In genomic region chr15:53114960-53115359, GRCh38 we compare ENCODE assay signal across 21 cellular contexts.
DNase-seq lines count a peak whose midpoint lies in the region; TF ChIP-seq lines count a peak whose summit lies in the region.
"Had no signal": no experiment of that assay in that cellular context is flagged by ENCODE, and none has a peak within 500 bp of the region (broad histone marks: within the 10 kb centered on the region; RNA-seq: fewer than 3 reads in every experiment).

No MANE protein-coding gene starts in this region.

- peak; percentile 6 to 54 for TF ChIP-seq RAD21 in liver (IDR thresholded peaks at IDR 0.05)

- H3K4me3 Mint-ChIP-seq in MCF 10A (ENCODE audit: unreplicated experiment) = no peak overlapping the region
- no peak overlapping the region for H3K4me3 Mint-ChIP-seq in immature natural killer cell
- H3K4me3 Mint-ChIP-seq: CD8-positive, alpha-beta T cell had no signal

- H3K27ac ChIP-seq in colonic mucosa (peak overlapping the region; percentile 81), liver (ENCODE audit: low read depth in 1 of 2, low read length in 2 of 2) (no peak overlapping the region), rectal smooth muscle tissue (ENCODE audit: low read depth, low read length) (no peak overlapping the region)
- H3K27ac ChIP-seq: PC-9, SJSA1 had no signal

- H3K9me3 Mint-ChIP-seq in MCF 10A (ENCODE audit: unreplicated experiment) (peaks cover 12% of the 10 kb centered on the region), immature natural killer cell (peaks cover 0 to 10% (median 2%) of the 10 kb centered on the region in 6 donors)
- H3K9me3 Mint-ChIP-seq: CD8-positive, alpha-beta T cell had no signal

- H3K9ac ChIP-seq in colonic mucosa (ENCODE audit: low read depth in 2 of 2, low read length in 2 of 2) (peak overlapping the region in 1 of 2 donors; percentile 56), liver (ENCODE audit: low read depth in 1 of 2, low read length in 2 of 2) (no peak overlapping the region), rectal smooth muscle tissue (ENCODE audit: low read length) (no peak overlapping the region)

- H3K27me3 ChIP-seq in colonic mucosa (no peaks in the 10 kb centered on the region), liver (ENCODE audit: control insufficient read depth in 4 of 4, insufficient read depth in 4 of 4, low read length in 3 of 4) (no peaks in the 10 kb centered on the region), rectal smooth muscle tissue (ENCODE audit: control insufficient read depth, insufficient read depth, low read length) (no peaks in the 10 kb centered on the region), HAP-1 (ENCODE audit: low read depth) (no peaks in the 10 kb centered on the region)
- H3K27me3 ChIP-seq: SJSA1 had no signal

- TF ChIP-seq CTCF in colonic mucosa (IDR thresholded peaks at IDR 0.05) (peak; percentile 14), liver (IDR thresholded peaks at IDR 0.05; ENCODE audit: low read depth, low read length, missing input control) (no peak), MCF 10A (IDR thresholded peaks at IDR 0.05; ENCODE audit: unreplicated experiment) (no peak)

- peak; percentile 55 for DNase-seq in DMS53 (lab: John Stamatoyannopoulos, UW)
- peak; percentile 49 for DNase-seq in colonic mucosa
- no peak for DNase-seq in NCI-H1930 (lab: John Stamatoyannopoulos, UW)
- no peak for DNase-seq in MCF 10A (ENCODE audit: unreplicated experiment)
- DNase-seq in HAP-1 (ENCODE audit: low spot score in 2 of 2) = no peak
- DNase-seq in immature natural killer cell = no peak
- DNase-seq: C1 segment of cervical spinal cord; CD8-positive, alpha-beta T cell; IMR-90; KG1; MM.1S; NCI-H2029 treated with DMSO at 0.1 percent for 48 hours; NCI-H446 treated with DMSO at 0.1 percent for 48 hours; NCI-H82; NK-92 treated with Interleukin-12 subunit alpha and Interleukin-12 subunit beta, amount 100 ng/mL, for 24 hours; PC-9; Right ventricle myocardium superior; RPMI8226 had no signal

- WGBS in liver = 58% methylated on average over 3 of the region's 3 CpGs

- H3K36me3 ChIP-seq in colonic mucosa (no peaks in the 10 kb centered on the region), liver (ENCODE audit: control insufficient read depth in 4 of 4, insufficient read depth in 3 of 4, low read depth in 1 of 4, low read length in 3 of 4) (no peaks in the 10 kb centered on the region), rectal smooth muscle tissue (ENCODE audit: control insufficient read depth, insufficient read depth, low read length) (no peaks in the 10 kb centered on the region), HAP-1 (replicated peaks) (no peaks in the 10 kb centered on the region)
- H3K36me3 ChIP-seq: SJSA1 had no signal

- no TSS peak for BruUV-seq in MCF 10A (replicated peaks; lab: Mats Ljungman, UMichigan)

- H3K4me3 ChIP-seq in colonic mucosa (peak overlapping the region; percentile 10), liver (ENCODE audit: low read depth in 1 of 3, low read length in 3 of 3) (no peak overlapping the region), rectal smooth muscle tissue (ENCODE audit: low read length) (peak overlapping the region; percentile 44), HAP-1 (no peak overlapping the region)
- H3K4me3 ChIP-seq: PC-9, SJSA1 had no signal

- POLR2A ChIA-PET in MCF 10A (lab: Yijun Ruan, JAX) = interaction anchor here (0.8 kb wide), 1 partner anchor 12 kb away, joined by 5 read pairs; no protein-coding TSS in a partner anchor

- CTCF ChIA-PET in MCF 10A (lab: Yijun Ruan, JAX) = no interaction called here

- H3K9me3 ChIP-seq in colonic mucosa (no peaks in the 10 kb centered on the region), liver (ENCODE audit: control insufficient read depth in 4 of 4, low read length in 3 of 4) (no peaks in the 10 kb centered on the region), HAP-1 (no peaks in the 10 kb centered on the region)
- H3K9me3 ChIP-seq: SJSA1 had no signal

- H3K4me1 ChIP-seq in colonic mucosa = no peaks in the 10 kb centered on the region
- no peaks in the 10 kb centered on the region for H3K4me1 ChIP-seq in liver (ENCODE audit: control insufficient read depth in 4 of 4, insufficient read depth in 4 of 4, low read length in 3 of 4)
- no peaks in the 10 kb centered on the region for H3K4me1 ChIP-seq in rectal smooth muscle tissue (ENCODE audit: control insufficient read depth, insufficient read depth, low read length)
- H3K4me1 ChIP-seq in HAP-1 = no peaks in the 10 kb centered on the region
- H3K4me1 ChIP-seq: SJSA1 had no signal

- intact Hi-C loops in colonic mucosa (cut with DNase I) = no loop called here
- intact Hi-C loops in MCF 10A (cut with micrococcal nuclease) = no loop called here

- H3K4me1 Mint-ChIP-seq in MCF 10A (ENCODE audit: insufficient read depth, unreplicated experiment) (no peaks in the 10 kb centered on the region), immature natural killer cell (no peaks in the 10 kb centered on the region)

- H3K27ac Mint-ChIP-seq in MCF 10A (ENCODE audit: low read depth, unreplicated experiment) = no peak overlapping the region
- H3K27ac Mint-ChIP-seq in immature natural killer cell = no peak overlapping the region
- H3K27ac Mint-ChIP-seq: CD8-positive, alpha-beta T cell had no signal

- H3K27me3 Mint-ChIP-seq in MCF 10A (ENCODE audit: insufficient read depth, unreplicated experiment) = no peaks in the 10 kb centered on the region
- no peaks in the 10 kb centered on the region for H3K27me3 Mint-ChIP-seq in immature natural killer cell (ENCODE audit: low read depth in 3 of 3)

- in situ Hi-C loops in HAP-1 (cut with MboI; ENCODE audit: low sequenced_read_pairs) = no loop called here

- no peaks in the 10 kb centered on the region for H3K36me3 Mint-ChIP-seq in MCF 10A (ENCODE audit: insufficient read depth, unreplicated experiment)
- no peaks in the 10 kb centered on the region for H3K36me3 Mint-ChIP-seq in immature natural killer cell
- H3K36me3 Mint-ChIP-seq: CD8-positive, alpha-beta T cell had no signal

TF ChIP-seq in liver, 16 proteins besides CTCF, POLR2A, EP300 and RAD21:
- no peak for TF ChIP-seq NR2F2 (IDR thresholded peaks at IDR 0.05)
- no peak for TF ChIP-seq ATF3 (IDR thresholded peaks at IDR 0.05)
- TF ChIP-seq FOXA1 (IDR thresholded peaks at IDR 0.05) = no peak
- TF ChIP-seq GABPA (IDR thresholded peaks at IDR 0.05 in 1 of 2, conservative IDR thresholded peaks at IDR 0.05 in 1 of 2) = no peak
- no peak for TF ChIP-seq TAF1 (conservative IDR thresholded peaks at IDR 0.05)
- TF ChIP-seq FOXA2 (IDR thresholded peaks at IDR 0.05) = no peak
- no peak for TF ChIP-seq MAX (IDR thresholded peaks at IDR 0.05)
- peak; percentile 71 to 82 for TF ChIP-seq HNF4A (conservative IDR thresholded peaks at IDR 0.05)
- no peak for TF ChIP-seq RXRA (IDR thresholded peaks at IDR 0.05)
- peak; percentile 62 for TF ChIP-seq SP1 (IDR thresholded peaks at IDR 0.05)
- no peak for TF ChIP-seq JUND (IDR thresholded peaks at IDR 0.05)
- no peak for TF ChIP-seq EGR1 (IDR thresholded peaks at IDR 0.05; ENCODE audit: low read depth in 2 of 2)
- no peak for TF ChIP-seq YY1 (IDR thresholded peaks at IDR 0.05)
- TF ChIP-seq ZBTB33 (IDR thresholded peaks at IDR 0.05) = no peak
- TF ChIP-seq REST (IDR thresholded peaks at IDR 0.05) = no peak
- TF ChIP-seq HNF4G (IDR thresholded peaks at IDR 0.05) = peak; percentile 65

Comparison
In these comparisons a context has a peak if more than half of its experiments do, and no peak if none do; other contexts are left out.
1. DNase-seq: peak in DMS53 (single experiment) and colonic mucosa (single experiment); none in NCI-H1930 (0 of 2), MCF 10A (single experiment), HAP-1 (0 of 2) and immature natural killer cell (0 of 3).
2. H3K4me3 ChIP-seq: peak in colonic mucosa (single experiment) and rectal smooth muscle tissue (single experiment); none in liver (0 of 3) and HAP-1 (single experiment).